1 cellular context compared by ENCODE assay signal in the genomic region with DNA sequence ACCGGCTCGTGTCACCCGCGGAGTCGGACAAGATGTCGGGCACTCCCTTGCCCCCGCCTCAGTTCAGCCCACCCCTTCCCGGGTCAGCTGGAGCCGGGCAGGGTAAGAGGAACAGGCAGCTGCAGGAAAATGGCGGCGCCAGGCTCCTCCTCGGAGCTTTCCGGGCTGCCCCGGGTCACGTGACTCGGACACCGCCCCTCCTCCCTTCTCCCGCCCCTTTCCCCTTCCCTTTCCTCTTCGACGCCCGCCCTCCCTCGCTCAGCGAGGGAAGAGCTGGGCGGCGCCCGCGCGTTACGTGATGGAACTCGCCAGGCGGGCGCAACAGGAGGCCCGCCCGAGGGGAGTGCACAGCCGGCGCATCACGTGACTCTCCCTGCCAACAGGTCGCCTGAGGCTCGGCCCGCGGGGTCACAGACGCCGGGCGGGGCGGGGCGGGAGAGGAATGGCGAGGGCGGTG.
A peak's percentile ranks its signal among the peaks of the same experiment; 100 is the strongest.
TF ChIP-seq lines count a peak whose summit lies in the region.

Gene PICALM, minus strand, starts transcription at position 134 of the 457 bp plus-strand sequence. CDS start 304 bp downstream, outside the sequence.

TF ChIP-seq in K562, 482 proteins besides CTCF, POLR2A, EP300 and RAD21 (continued from another document):
- peak in 1 of 2 experiments; percentile 53; a peak in 1 of 4 replicates for TF ChIP-seq ZNF318 (IDR thresholded peaks at IDR 0.05; ENCODE audit: borderline replicate concordance in 1 of 2, low read depth in 1 of 2)
- TF ChIP-seq CSDE1 (IDR thresholded peaks at IDR 0.05): no peak
- no peak for TF ChIP-seq RUNX1 (IDR thresholded peaks at IDR 0.05; ENCODE audit: low read depth)
- no peak for TF ChIP-seq ZNF124 (CRISPR knock-in tag; IDR thresholded peaks at IDR 0.05)
- TF ChIP-seq STAT5B (CRISPR knock-in tag; IDR thresholded peaks at IDR 0.05): no peak
- peak; percentile 98 for TF ChIP-seq CBFA2T2 (conservative IDR thresholded peaks at IDR 0.05)
- peak; percentile 88 for TF ChIP-seq RBFOX2 (IDR thresholded peaks at IDR 0.05; ENCODE audit: low read depth, low read length)
- no peak for TF ChIP-seq ZNF134 (CRISPR knock-in tag; conservative IDR thresholded peaks at IDR 0.05)
TF ChIP-seq in K562: peak in this region for 121.
